28 cellular contexts compared by ENCODE assay signal in genomic region chr12:80162177-80162576, GRCh38.
DNase-seq lines count a peak whose midpoint lies in the region; ATAC-seq and TF ChIP-seq lines count a peak whose summit lies in the region.
"Had no signal": no experiment of that assay in that cellular context is flagged by ENCODE, and none has a peak within 500 bp of the region (broad histone marks: within the 10 kb centered on the region; RNA-seq: fewer than 3 reads in every experiment).

No MANE protein-coding gene starts in this region.

- no peaks in the 10 kb centered on the region for H3K9me2 ChIP-seq in MM.1S (replicated peaks; ENCODE audit: insufficient read depth, low read length)

- no peaks in the 10 kb centered on the region for H3K36me3 ChIP-seq in MM.1S (replicated peaks; ENCODE audit: insufficient read depth, low read length)
- H3K36me3 ChIP-seq: brain microvascular endothelial cell, neutrophil, thyroid gland, vagina, WERI-Rb-1 had no signal

- peaks cover 4% of the 10 kb centered on the region; the same call in 1 of the 2 replicates for H3F3A ChIP-seq in MM.1S (ENCODE audit: insufficient read depth, low read length)

- no peak overlapping the region for H3K9ac ChIP-seq in MM.1S (ENCODE audit: low read length)

- no peak for TF ChIP-seq CTCF in AG10803 (conservative IDR thresholded peaks at IDR 0.05; ENCODE audit: low read length)
- no peak for TF ChIP-seq CTCF in MM.1S (IDR thresholded peaks at IDR 0.05; ENCODE audit: low read length)

- H3K9me3 ChIP-seq in MM.1S (replicated peaks; ENCODE audit: insufficient read depth, low read length), result no peaks in the 10 kb centered on the region
- H3K9me3 ChIP-seq: neutrophil, thyroid gland, vagina had no signal

- peak overlapping the region; percentile 57; the same call in 1 of the 2 replicates for H3K27ac ChIP-seq in MM.1S (ENCODE audit: low read length)
- H3K27ac ChIP-seq: brain microvascular endothelial cell, neutrophil, thyroid gland, vagina, WERI-Rb-1 had no signal

- no peaks in the 10 kb centered on the region for H3K27me3 ChIP-seq in MM.1S (replicated peaks; ENCODE audit: insufficient read depth, low read length)
- H3K27me3 ChIP-seq: brain microvascular endothelial cell, neutrophil, thyroid gland, vagina had no signal

- no peak overlapping the region for H2AFZ ChIP-seq in MM.1S (ENCODE audit: low read length)

- no peaks in the 10 kb centered on the region for H3K79me2 ChIP-seq in MM.1S (ENCODE audit: low read length)

- DNase-seq in AG10803 (ENCODE audit: low read depth) (peak; percentile 19), MM.1S (peak; percentile 69), NCI-H1694 (lab: John Stamatoyannopoulos, UW) (no peak), occipital lobe (lab: John Stamatoyannopoulos, UW) (no peak)
- DNase-seq in activated naive CD4-positive, alpha-beta T cell (lab: John Stamatoyannopoulos, UW), result no peak
- DNase-seq: activated CD4-positive, alpha-beta T cell treated with anti-CD3 and anti-CD28 coated beads for 4 hours; amygdala; brain microvascular endothelial cell; cerebellar nuclear complex; dermis blood vessel endothelial cell; endodermal cell; GDM1; head of caudate nucleus; left ventricle myocardium superior; NCI-H2029; NCI-H526 treated with DMSO at 0.1 percent for 48 hours; SHP77 treated with DMSO at 0.1 percent for 48 hours; stimulated activated CD4-positive, alpha-beta T cell treated with anti-CD3 and anti-CD28 coated beads, Interleukin-4, amount 100 ng/mL, for 24 hours; thyroid gland; WERI-Rb-1 had no signal

- H3K4me1 ChIP-seq in MM.1S (ENCODE audit: low read length), result peaks cover 16% of the 10 kb centered on the region
- H3K4me1 ChIP-seq: thyroid gland, vagina had no signal

- ATAC-seq in GM18870 (IDR thresholded peaks at IDR 0.05; ENCODE audit: unreplicated experiment), result peak; percentile 54
- ATAC-seq in HG02870 (IDR thresholded peaks at IDR 0.05; ENCODE audit: unreplicated experiment), result peak; percentile 72
- ATAC-seq in GM21447 (IDR thresholded peaks at IDR 0.05; ENCODE audit: unreplicated experiment), result no peak
- ATAC-seq: K562, left ventricle myocardium superior, Panc1, sciatic nerve had no signal

- H3K4me3 ChIP-seq in AG10803 (ENCODE audit: low read length), result no peak overlapping the region
- H3K4me3 ChIP-seq in MM.1S (ENCODE audit: low read length), result no peak overlapping the region
- H3K4me3 ChIP-seq: K562, thyroid gland, vagina had no signal

- H4K20me1 ChIP-seq in MM.1S (ENCODE audit: insufficient read depth, low read length), result no peaks in the 10 kb centered on the region

- peak overlapping the region; percentile 15; the same call in 1 of the 2 replicates for H3K4me2 ChIP-seq in MM.1S (ENCODE audit: low read depth, low read length)

Comparison
In these comparisons a context has a peak if more than half of its experiments do, and no peak if none do; other contexts are left out.
1. DNase-seq: peak in AG10803 (single experiment) and MM.1S (single experiment); none in NCI-H1694 (single experiment), activated naive CD4-positive, alpha-beta T cell (0 of 4) and occipital lobe (single experiment).